28 cellular contexts compared by ENCODE assay signal in genomic region chr1:236045771-236046170, GRCh38.
"Had no signal": no experiment of that assay in that cellular context is flagged by ENCODE, and none has a peak within 500 bp of the region (broad histone marks: within the 10 kb centered on the region; RNA-seq: fewer than 3 reads in every experiment).

No MANE protein-coding gene starts in this region.

- H3K27ac ChIP-seq: suprapubic skin, testis, thoracic aorta, thyroid gland, tibial nerve, upper lobe of left lung, upper lobe of right lung, uterus, vagina had no signal

- H3K27me3 ChIP-seq: stomach, suprapubic skin, testis, thyroid gland, tibial nerve, transverse colon, upper lobe of left lung, upper lobe of right lung, uterus, vagina had no signal

- H3K27me3 Mint-ChIP-seq: stimulated activated naive CD8-positive, alpha-beta T cell treated with anti-CD3 and anti-CD28 coated beads, Interleukin-15, Interleukin-2, amounts not matched to agents 100 ng/mL and 50 ng/mL, for 24 hours; type B pancreatic cell had no signal

- H3K4me1 ChIP-seq: suprapubic skin, testis, transverse colon, upper lobe of left lung, uterus had no signal

- DNase-seq: stimulated activated CD4-positive, alpha-beta T cell treated with anti-CD3 and anti-CD28 coated beads, Interleukin-2, amount 100 ng/mL, for 24 hours; stimulated activated CD4-positive, alpha-beta T cell treated with anti-CD3 and anti-CD28 coated beads, Interleukin-2, amount 100 ng/mL, for 48 hours; stimulated activated CD4-positive, alpha-beta T cell treated with anti-CD3 and anti-CD28 coated beads, Interleukin-4, amount 100 ng/mL, for 1 hour; stimulated activated CD4-positive, alpha-beta T cell treated with anti-CD3 and anti-CD28 coated beads, Interleukin-4, amount 100 ng/mL, for 24 hours; stimulated activated CD4-positive, alpha-beta T cell treated with anti-CD3 and anti-CD28 coated beads, Interleukin-4, amount 100 ng/mL, for 4 hours; stimulated activated CD8-positive, alpha-beta memory T cell treated with anti-CD3 and anti-CD28 coated beads, Interleukin-4, amount 100 ng/mL, for 48 hours; stimulated activated naive B cell treated with anti-CD40 and anti-IgM and Interleukin-4, amounts not matched to agents 10 μg/mL and 1 μg/mL and 100 μg/mL, for 72 hours; stimulated activated naive CD4-positive, alpha-beta T cell; stimulated activated naive CD4-positive, alpha-beta T cell treated with Interleukin-2 at 50 U/mL for 16 hours; stimulated activated naive CD8-positive, alpha-beta T cell treated with anti-CD3 and anti-CD28 coated beads, Interleukin-15, amount 100 ng/mL, for 72 hours; stimulated activated naive CD8-positive, alpha-beta T cell treated with anti-CD3 and anti-CD28 coated beads, Interleukin-15, Interleukin-2, amounts not matched to agents 100 U/mL and 50 U/mL, for 24 hours; stomach; substantia nigra; testis; thyroid gland; transverse colon; trophoblast cell; uterus had no signal

- ATAC-seq: stimulated activated effector memory CD8-positive, alpha-beta T cell treated with anti-CD3 and anti-CD28 coated beads, Interleukin-12 subunit alpha, Interleukin-12 subunit beta, amount 100 ng/mL, for 72 hours; stimulated activated memory B cell treated with anti-CD40 and anti-IgM and Interleukin-4, amounts not matched to agents 10 μg/mL and 1 μg/mL and 100 μg/mL, for 72 hours; stimulated activated naive B cell treated with anti-CD40 and anti-IgM and Interleukin-4, amounts not matched to agents 10 μg/mL and 1 μg/mL and 100 μg/mL, for 72 hours; stimulated activated naive CD8-positive, alpha-beta T cell treated with anti-CD3 and anti-CD28 coated beads, Interleukin-15, amount 100 ng/mL, for 72 hours; stimulated activated naive CD8-positive, alpha-beta T cell treated with anti-CD3 and anti-CD28 coated beads, Interleukin-15, Interleukin-2, amounts not matched to agents 100 U/mL and 50 U/mL, for 24 hours had no signal

- H3K4me1 Mint-ChIP-seq: stimulated activated effector memory CD8-positive, alpha-beta T cell treated with anti-CD3 and anti-CD28 coated beads, Interleukin-12 subunit alpha, Interleukin-12 subunit beta, amount 100 ng/mL, for 72 hours; stimulated activated memory B cell treated with anti-CD40 and anti-IgM and Interleukin-4, amounts not matched to agents 10 μg/mL and 1 μg/mL and 100 μg/mL, for 72 hours; stimulated activated naive B cell treated with anti-CD40 and anti-IgM and Interleukin-4, amounts not matched to agents 10 μg/mL and 1 μg/mL and 100 μg/mL, for 72 hours; stimulated activated naive CD8-positive, alpha-beta T cell treated with anti-CD3 and anti-CD28 coated beads, Interleukin-15, amount 100 ng/mL, for 72 hours had no signal

- H3K4me3 Mint-ChIP-seq: stimulated activated effector memory CD8-positive, alpha-beta T cell treated with anti-CD3 and anti-CD28 coated beads, Interleukin-12 subunit alpha, Interleukin-12 subunit beta, amount 100 ng/mL, for 72 hours; stimulated activated memory B cell treated with anti-CD40 and anti-IgM and Interleukin-4, amounts not matched to agents 10 μg/mL and 1 μg/mL and 100 μg/mL, for 72 hours; stimulated activated naive B cell treated with anti-CD40 and anti-IgM and Interleukin-4, amounts not matched to agents 10 μg/mL and 1 μg/mL and 100 μg/mL, for 72 hours; stimulated activated naive CD8-positive, alpha-beta T cell treated with anti-CD3 and anti-CD28 coated beads, Interleukin-15, amount 100 ng/mL, for 72 hours; stimulated activated naive CD8-positive, alpha-beta T cell treated with anti-CD3 and anti-CD28 coated beads, Interleukin-15, Interleukin-2, amounts not matched to agents 100 ng/mL and 50 ng/mL, for 24 hours; type B pancreatic cell had no signal

- H3K9me3 ChIP-seq: stomach, suprapubic skin, testis, thoracic aorta, thyroid gland, tibial nerve, transverse colon, upper lobe of left lung, upper lobe of right lung, uterus, vagina had no signal

- H3K36me3 ChIP-seq: thyroid gland, uterus had no signal

- H3K9me3 Mint-ChIP-seq: stimulated activated effector memory CD8-positive, alpha-beta T cell treated with anti-CD3 and anti-CD28 coated beads, Interleukin-12 subunit alpha, Interleukin-12 subunit beta, amount 100 ng/mL, for 72 hours; stimulated activated naive CD8-positive, alpha-beta T cell treated with anti-CD3 and anti-CD28 coated beads, Interleukin-15, Interleukin-2, amounts not matched to agents 100 ng/mL and 50 ng/mL, for 24 hours; type B pancreatic cell had no signal

- H3K27ac Mint-ChIP-seq: stimulated activated effector memory CD8-positive, alpha-beta T cell treated with anti-CD3 and anti-CD28 coated beads, Interleukin-12 subunit alpha, Interleukin-12 subunit beta, amount 100 ng/mL, for 72 hours; stimulated activated memory B cell treated with anti-CD40 and anti-IgM and Interleukin-4, amounts not matched to agents 10 μg/mL and 1 μg/mL and 100 μg/mL, for 72 hours; stimulated activated naive B cell treated with anti-CD40 and anti-IgM and Interleukin-4, amounts not matched to agents 10 μg/mL and 1 μg/mL and 100 μg/mL, for 72 hours; stimulated activated naive CD8-positive, alpha-beta T cell treated with anti-CD3 and anti-CD28 coated beads, Interleukin-15, amount 100 ng/mL, for 72 hours; stimulated activated naive CD8-positive, alpha-beta T cell treated with anti-CD3 and anti-CD28 coated beads, Interleukin-15, Interleukin-2, amounts not matched to agents 100 ng/mL and 50 ng/mL, for 24 hours; type B pancreatic cell had no signal

- H3K36me3 Mint-ChIP-seq: stimulated activated effector memory CD8-positive, alpha-beta T cell treated with anti-CD3 and anti-CD28 coated beads, Interleukin-12 subunit alpha, Interleukin-12 subunit beta, amount 100 ng/mL, for 72 hours had no signal

- H3K4me3 ChIP-seq: stomach, suprapubic skin, testis, thoracic aorta, thyroid gland, tibial nerve, transverse colon, upper lobe of left lung, upper lobe of right lung, uterus, vagina had no signal
